18 cellular contexts compared by ENCODE assay signal in the genomic region with DNA sequence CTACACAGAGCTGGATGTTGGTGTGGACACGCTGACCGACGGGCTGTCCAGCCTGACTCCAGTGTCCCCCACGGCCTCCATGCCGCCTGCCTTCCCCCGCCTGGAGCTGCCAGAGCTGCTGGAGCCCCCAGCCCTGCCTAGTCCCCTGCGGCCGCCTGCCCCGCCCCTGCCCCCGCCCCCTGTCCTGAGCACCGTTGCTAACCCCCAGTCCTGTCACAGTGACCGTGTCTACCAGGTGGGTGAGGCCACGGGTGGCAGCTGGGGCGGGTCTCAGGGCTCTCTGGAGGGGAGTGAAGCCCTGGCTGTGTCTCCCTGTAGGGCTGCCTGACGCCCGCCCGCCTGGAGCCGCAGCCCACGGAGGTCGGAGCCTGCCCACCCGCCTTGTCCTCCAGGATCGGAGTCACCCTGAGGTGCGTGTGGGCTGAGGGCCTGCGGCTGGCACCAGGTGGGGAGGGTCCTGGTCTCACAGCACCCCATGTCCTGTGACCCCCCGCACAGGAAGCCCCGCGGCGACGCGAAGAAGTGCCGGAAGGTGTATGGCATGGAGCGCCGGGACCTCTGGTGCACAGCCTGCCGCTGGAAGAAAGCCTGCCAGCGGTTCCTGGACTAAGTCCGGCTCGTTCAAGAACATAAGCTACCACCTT. TPM values are rescaled to one million over a fixed set of nuclear protein-coding genes. Genes with fewer than 3 reads are reported as not detected.
A peak's percentile ranks its signal among the peaks of the same experiment; 100 is the strongest.
DNase-seq lines count a peak whose midpoint lies in the region; ATAC-seq and TF ChIP-seq lines count a peak whose summit lies in the region.
"Had no signal": no experiment of that assay in that cellular context is flagged by ENCODE, and none has a peak within 500 bp of the region (broad histone marks: within the 10 kb centered on the region; RNA-seq: fewer than 3 reads in every experiment).

No MANE protein-coding gene starts in this region.

- 84 to 87% methylated on average over 35 to 37 of the region's 37 CpGs for WGBS in heart right ventricle, 2 donors
- 36% methylated on average over 3 of the region's 37 CpGs for WGBS in right lobe of liver (ENCODE audit: insufficient coverage, low coverage, low lambda C conversion rate, missing lambda C conversion rate)

- H3K27ac ChIP-seq in left ventricle myocardium inferior (replicated peaks) (peak overlapping the region; percentile 94), heart right ventricle (peak overlapping the region in 2 of 10 donors; percentile 93 to 96), right lobe of liver (peak overlapping the region in 1 of 3 donors; percentile 37)

- peaks cover 46% of the 10 kb centered on the region for H3K4me1 ChIP-seq in left ventricle myocardium inferior
- H3K4me1 ChIP-seq in heart right ventricle: peaks cover 26 to 44% (median 34%) of the 10 kb centered on the region in 9 donors
- peaks cover 0 to 28% (median 12%) of the 10 kb centered on the region in 4 donors for H3K4me1 ChIP-seq in right lobe of liver

- H3K27me3 ChIP-seq in left ventricle myocardium inferior (ENCODE audit: low read depth) (no peaks in the 10 kb centered on the region), heart right ventricle (peaks cover 0 to 8% (median 0%) of the 10 kb centered on the region in 7 donors), right lobe of liver (no peaks in the 10 kb centered on the region)
- H3K27me3 ChIP-seq: thyroid gland had no signal

- H3K4me3 ChIP-seq in left ventricle myocardium inferior: no peak overlapping the region
- no peak overlapping the region for H3K4me3 ChIP-seq in heart right ventricle
- H3K4me3 ChIP-seq in right lobe of liver: peak overlapping the region in 1 of 3 donors; percentile 85
- H3K4me3 ChIP-seq: thyroid gland had no signal

- ATAC-seq in heart right ventricle: no peak
- no peak for ATAC-seq in right lobe of liver
- no peak for ATAC-seq in SK-N-SH treated with all-trans-retinoic acid at 6 μM for 48 hours
- ATAC-seq: activated CD8-positive, alpha-beta T cell treated with anti-CD3 and anti-CD28 coated beads for 36 hours; activated naive CD4-positive, alpha-beta T cell treated with anti-CD3 and anti-CD28 coated beads, Interleukin-2, amount 50 U/mL, for 72 hours; activated T-cell treated with anti-CD3 and anti-CD28 coated beads, Interleukin-2, amount 50 U/mL, for 72 hours; stimulated activated naive B cell treated with anti-CD40 and anti-IgM and Interleukin-4, amounts not matched to agents 10 μg/mL and 1 μg/mL and 100 μg/mL, for 72 hours had no signal

- no peak for TF ChIP-seq POLR2A in right lobe of liver (IDR thresholded peaks at IDR 0.05)

- TF ChIP-seq CTCF in left ventricle myocardium inferior (IDR thresholded peaks at IDR 0.05; ENCODE audit: borderline replicate concordance) (no peak), heart right ventricle (IDR thresholded peaks at IDR 0.05) (no peak), right lobe of liver (IDR thresholded peaks at IDR 0.05) (no peak)

- intact Hi-C loops in left ventricle myocardium inferior (cut with micrococcal nuclease): no loop called here
- intact Hi-C loops in heart right ventricle (cut with DNase I): no loop called here
- intact Hi-C loops in right lobe of liver (cut with DNase I): no loop called here

- H3K36me3 ChIP-seq in left ventricle myocardium inferior (peaks cover 52% of the 10 kb centered on the region), heart right ventricle (peaks cover 0 to 59% (median 25%) of the 10 kb centered on the region in 9 donors), right lobe of liver (peaks cover 0 to 14% (median 7%) of the 10 kb centered on the region in 4 donors)

- H3K9me3 ChIP-seq in left ventricle myocardium inferior (replicated peaks) (no peaks in the 10 kb centered on the region), heart right ventricle (no peaks in the 10 kb centered on the region), right lobe of liver (no peaks in the 10 kb centered on the region)
- H3K9me3 ChIP-seq: thyroid gland had no signal

- no peak for DNase-seq in left ventricle myocardium inferior
- no peak for DNase-seq in heart right ventricle
- DNase-seq in right lobe of liver: peak; percentile 20 to 59 (median 51)
- DNase-seq in activated CD4-positive, alpha-beta T cell treated with anti-CD3 and anti-CD28 coated beads for 1 hour: no peak
- DNase-seq in activated T-cell treated with anti-CD3 and anti-CD28 coated beads for 4 hours: no peak
- DNase-seq: activated CD8-positive, alpha-beta T cell treated with anti-CD3 and anti-CD28 coated beads for 36 hours; activated T-cell treated with anti-CD3 and anti-CD28 coated beads, Interleukin-2, amount 50 U/mL, for 72 hours; DMS153; NCI-H1105 treated with DMSO at 0.1 percent for 48 hours; NCI-H526; SIG-M5; stimulated activated CD4-positive, alpha-beta T cell treated with anti-CD3 and anti-CD28 coated beads, Interleukin-15, amount 100 ng/mL, for 24 hours; stimulated activated naive B cell treated with anti-CD40 and anti-IgM and Interleukin-4, amounts not matched to agents 10 μg/mL and 1 μg/mL and 100 μg/mL, for 72 hours; thyroid gland had no signal

TF ChIP-seq in SK-N-SH treated with all-trans-retinoic acid at 6 μM for 48 hours, 23 proteins besides CTCF, POLR2A, EP300 and RAD21:
- TF ChIP-seq ZC3H10 (CRISPR knock-in tag; IDR thresholded peaks at IDR 0.05) (no peak), ARNTL (CRISPR knock-in tag; IDR thresholded peaks at IDR 0.05; ENCODE audit: borderline replicate concordance, low read depth) (no peak), ZNF565 (CRISPR knock-in tag; conservative IDR thresholded peaks at IDR 0.05; ENCODE audit: low read depth) (no peak), TCF4 (CRISPR knock-in tag; IDR thresholded peaks at IDR 0.05; ENCODE audit: borderline replicate concordance) (no peak), CSDC2 (CRISPR knock-in tag; IDR thresholded peaks at IDR 0.05) (no peak), SNAI2 (CRISPR knock-in tag; IDR thresholded peaks at IDR 0.05) (no peak), ZNF70 (CRISPR knock-in tag; IDR thresholded peaks at IDR 0.05) (no peak), PPARA (CRISPR knock-in tag; IDR thresholded peaks at IDR 0.05; ENCODE audit: borderline replicate concordance) (no peak), GLIS3 (CRISPR knock-in tag; IDR thresholded peaks at IDR 0.05) (no peak), RARB (CRISPR knock-in tag; IDR thresholded peaks at IDR 0.05) (no peak), ZNF8 (CRISPR knock-in tag; IDR thresholded peaks at IDR 0.05) (no peak)
- TF ChIP-seq, protein P1, sequence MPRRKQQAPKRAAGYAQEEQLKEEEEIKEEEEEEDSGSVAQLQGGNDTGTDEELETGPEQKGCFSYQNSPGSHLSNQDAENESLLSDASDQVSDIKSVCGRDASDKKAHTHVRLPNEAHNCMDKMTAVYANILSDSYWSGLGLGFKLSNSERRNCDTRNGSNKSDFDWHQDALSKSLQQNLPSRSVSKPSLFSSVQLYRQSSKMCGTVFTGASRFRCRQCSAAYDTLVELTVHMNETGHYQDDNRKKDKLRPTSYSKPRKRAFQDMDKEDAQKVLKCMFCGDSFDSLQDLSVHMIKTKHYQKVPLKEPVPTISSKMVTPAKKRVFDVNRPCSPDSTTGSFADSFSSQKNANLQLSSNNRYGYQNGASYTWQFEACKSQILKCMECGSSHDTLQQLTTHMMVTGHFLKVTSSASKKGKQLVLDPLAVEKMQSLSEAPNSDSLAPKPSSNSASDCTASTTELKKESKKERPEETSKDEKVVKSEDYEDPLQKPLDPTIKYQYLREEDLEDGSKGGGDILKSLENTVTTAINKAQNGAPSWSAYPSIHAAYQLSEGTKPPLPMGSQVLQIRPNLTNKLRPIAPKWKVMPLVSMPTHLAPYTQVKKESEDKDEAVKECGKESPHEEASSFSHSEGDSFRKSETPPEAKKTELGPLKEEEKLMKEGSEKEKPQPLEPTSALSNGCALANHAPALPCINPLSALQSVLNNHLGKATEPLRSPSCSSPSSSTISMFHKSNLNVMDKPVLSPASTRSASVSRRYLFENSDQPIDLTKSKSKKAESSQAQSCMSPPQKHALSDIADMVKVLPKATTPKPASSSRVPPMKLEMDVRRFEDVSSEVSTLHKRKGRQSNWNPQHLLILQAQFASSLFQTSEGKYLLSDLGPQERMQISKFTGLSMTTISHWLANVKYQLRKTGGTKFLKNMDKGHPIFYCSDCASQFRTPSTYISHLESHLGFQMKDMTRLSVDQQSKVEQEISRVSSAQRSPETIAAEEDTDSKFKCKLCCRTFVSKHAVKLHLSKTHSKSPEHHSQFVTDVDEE (CRISPR knock-in tag; IDR thresholded peaks at IDR 0.05): no peak
- TF ChIP-seq, protein P2, sequence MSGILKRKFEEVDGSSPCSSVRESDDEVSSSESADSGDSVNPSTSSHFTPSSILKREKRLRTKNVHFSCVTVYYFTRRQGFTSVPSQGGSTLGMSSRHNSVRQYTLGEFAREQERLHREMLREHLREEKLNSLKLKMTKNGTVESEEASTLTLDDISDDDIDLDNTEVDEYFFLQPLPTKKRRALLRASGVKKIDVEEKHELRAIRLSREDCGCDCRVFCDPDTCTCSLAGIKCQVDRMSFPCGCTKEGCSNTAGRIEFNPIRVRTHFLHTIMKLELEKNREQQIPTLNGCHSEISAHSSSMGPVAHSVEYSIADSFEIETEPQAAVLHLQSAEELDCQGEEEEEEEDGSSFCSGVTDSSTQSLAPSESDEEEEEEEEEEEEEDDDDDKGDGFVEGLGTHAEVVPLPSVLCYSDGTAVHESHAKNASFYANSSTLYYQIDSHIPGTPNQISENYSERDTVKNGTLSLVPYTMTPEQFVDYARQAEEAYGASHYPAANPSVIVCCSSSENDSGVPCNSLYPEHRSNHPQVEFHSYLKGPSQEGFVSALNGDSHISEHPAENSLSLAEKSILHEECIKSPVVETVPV (CRISPR knock-in tag; IDR thresholded peaks at IDR 0.05): no peak

RNA-seq across cellular contexts. Expression of gene SLC2A4RG, which starts 2.9 kb away (rescaled TPM):
- total RNA-seq in left ventricle myocardium inferior (79.2 TPM), heart right ventricle (10 to 100 TPM; 64.4 to 85.3 (median 76.8) TPM), right lobe of liver (100 to 1,000 TPM in 2 of 6 experiments, 10 to 100 TPM in 4; 36.0 to 180 (median 73.8) TPM)
- polyA plus RNA-seq in heart right ventricle: 100 to 1,000 TPM in 1 of 2 donors, 10 to 100 TPM in 1; 36.3 to 114 TPM

RNA-seq across cellular contexts. Expression of gene LIME1, which starts 6.0 kb away (rescaled TPM):
- total RNA-seq in left ventricle myocardium inferior (3.4 TPM), heart right ventricle (1 to 10 TPM in 9 of 10 donors, under 1 TPM in 1; 0.79 to 4.1 (median 2.7) TPM), right lobe of liver (100 to 1,000 TPM in 2 of 6 experiments, 10 to 100 TPM in 4; 37.0 to 118 (median 65.5) TPM)
- 10 to 100 TPM in 1 of 2 donors, 1 to 10 TPM in 1; 4.9 to 15.7 TPM for polyA plus RNA-seq in heart right ventricle

RNA-seq across cellular contexts. Expression of gene ZGPAT, which starts 34.7 kb away (rescaled TPM):
- total RNA-seq in left ventricle myocardium inferior (15.8 TPM), heart right ventricle (10 to 100 TPM; 11.8 to 21.7 (median 14.7) TPM), right lobe of liver (10 to 100 TPM; 18.7 to 68.9 (median 31.9) TPM)
- 10 to 100 TPM; 26.5 to 44.7 TPM for polyA plus RNA-seq in heart right ventricle

RNA-seq across cellular contexts. Expression of gene ARFRP1, which starts 34.7 kb away (rescaled TPM):
- total RNA-seq in left ventricle myocardium inferior: 37.1 TPM
- 10 to 100 TPM; 34.9 to 51.6 (median 38.8) TPM for total RNA-seq in heart right ventricle
- 10 to 100 TPM; 43.2 to 59.1 TPM for polyA plus RNA-seq in heart right ventricle
- 10 to 100 TPM; 16.0 to 22.2 (median 20.2) TPM for total RNA-seq in right lobe of liver

RNA-seq across cellular contexts. Expression of gene TNFRSF6B, which starts 46.1 kb away (rescaled TPM):
- 0.27 TPM for total RNA-seq in left ventricle myocardium inferior
- total RNA-seq in heart right ventricle: 1 to 10 TPM in 4 of 10 donors, under 1 TPM in 6; 0.26 to 5.1 (median 0.57) TPM
- polyA plus RNA-seq in heart right ventricle: 10 to 100 TPM; 11.7 to 12.5 TPM
- total RNA-seq in right lobe of liver: 1 to 10 TPM in 1 of 6 experiments, under 1 TPM in 2, not detected in 3; 0.56 to 1.0 (median 0.62) TPM
- total RNA-seq: A673; activated CD8-positive, alpha-beta T cell treated with anti-CD3 and anti-CD28 coated beads for 36 hours; activated naive CD4-positive, alpha-beta T cell treated with anti-CD3 and anti-CD28 coated beads, Interleukin-2, amount 50 U/mL, for 72 hours had no signal
- polyA plus RNA-seq: CD14-positive monocyte had no signal

Comparison
In these comparisons a context has a peak if more than half of its experiments do, and no peak if none do; other contexts are left out.
1. DNase-seq: peak in right lobe of liver (3 of 3); none in left ventricle myocardium inferior (single experiment), heart right ventricle (0 of 2), activated CD4-positive, alpha-beta T cell treated with anti-CD3 and anti-CD28 coated beads for 1 hour (single experiment) and activated T-cell treated with anti-CD3 and anti-CD28 coated beads for 4 hours (single experiment).